In genomic region chr20:38073307-38074010, GRCh38 we compare ENCODE assay signal across 8 cellular contexts. TPM values are rescaled to one million over a fixed set of nuclear protein-coding genes. Genes with fewer than 3 reads are reported as not detected.
DNase-seq lines count a peak whose midpoint lies in the region; ATAC-seq and TF ChIP-seq lines count a peak whose summit lies in the region.

No MANE protein-coding gene starts in this region.

- H3K9me3 ChIP-seq in esophagus (ENCODE audit: control insufficient read depth in 2 of 2, insufficient read depth in 1 of 2, low read depth in 1 of 2, low read length in 1 of 2), result no peaks in the 10 kb centered on the region

- no peaks in the 10 kb centered on the region for H3K4me1 ChIP-seq in esophagus (ENCODE audit: control insufficient read depth in 2 of 2, insufficient read depth in 2 of 2, low read length in 1 of 2)

- DNase-seq in stimulated activated CD4-positive, alpha-beta T cell treated with anti-CD3 and anti-CD28 coated beads, Interleukin-1b, Interleukin-23, amount 100 ng/mL, for 48 hours, result peak; percentile 8
- DNase-seq in stimulated activated CD4-positive, alpha-beta T cell treated with anti-CD3 and anti-CD28 coated beads, Interleukin-12 subunit alpha, Interleukin-12 subunit beta, amount 100 ng/mL, for 4 hours, result no peak
- DNase-seq in SKM-1 treated with dmso at 0.1 percent for 144 hours (lab: John Stamatoyannopoulos, UW; ENCODE audit: unreplicated experiment) (peak; percentile 55), myocyte (ENCODE audit: low read depth) (peak; percentile 89)

- H3K4me3 ChIP-seq in esophagus (ENCODE audit: low read depth in 1 of 2, low read length in 2 of 2), result no peak overlapping the region

- TF ChIP-seq CTCF in LNCAP (IDR thresholded peaks at IDR 0.05), result peak; percentile 48; the same call in 1 of the 2 replicates

- H3K36me3 ChIP-seq in esophagus (ENCODE audit: control insufficient read depth in 2 of 2, insufficient read depth in 2 of 2, low read length in 1 of 2), result peaks cover 12 to 18% of the 10 kb centered on the region in 2 donors

- H3K27ac ChIP-seq in esophagus (ENCODE audit: low read depth in 2 of 2, low read length in 1 of 2), result peak overlapping the region; percentile 12 to 43

- WGBS in esophagus, 2 donors, result 40 to 49% methylated on average over 4 of the region's 4 CpGs

- H3K27me3 ChIP-seq in esophagus (ENCODE audit: control insufficient read depth in 1 of 2, insufficient read depth in 2 of 2, low read length in 2 of 2), result no peaks in the 10 kb centered on the region

- no peak for ATAC-seq in HG02759 (IDR thresholded peaks at IDR 0.05; ENCODE audit: unreplicated experiment)
- ATAC-seq in GM18858 (IDR thresholded peaks at IDR 0.05; ENCODE audit: unreplicated experiment), result no peak

RNA-seq across cellular contexts. Expression of gene RPRD1B, which starts 39.9 kb away (rescaled TPM):
- 10 to 100 TPM in 1 of 2 donors, 1 to 10 TPM in 1; 4.9 to 10.2 TPM for polyA plus RNA-seq in esophagus
- 24.2 and 24.3 TPM in 2 replicates for total RNA-seq in myocyte
- 15.0 TPM for polyA plus RNA-seq in myocyte (2012)

RNA-seq across cellular contexts. Expression of gene TTI1, which starts 40.2 kb away (rescaled TPM):
- polyA plus RNA-seq in esophagus, result 1 to 10 TPM; 4.6 to 6.1 TPM
- total RNA-seq in myocyte, result 20.0 and 21.8 TPM in 2 replicates
- polyA plus RNA-seq in myocyte (2012), result 10.2 TPM
